ENCODE assay signal across 8 cellular contexts in genomic region chr18:13725566-13726227, GRCh38. TPM values are rescaled to one million over a fixed set of nuclear protein-coding genes. Genes with fewer than 3 reads are reported as not detected.
DNase-seq lines count a peak whose midpoint lies in the region; ATAC-seq and TF ChIP-seq lines count a peak whose summit lies in the region.

No MANE protein-coding gene starts in this region.

- peak overlapping the region; percentile 99 for H3K9ac ChIP-seq in mammary epithelial cell (ENCODE audit: insufficient read depth, low read length)

- H3K27ac ChIP-seq in mammary epithelial cell (ENCODE audit: insufficient read depth, low read depth, low read length) (peak overlapping the region; percentile 97), lower lobe of right lung (peak overlapping the region; percentile 96), upper lobe of right lung (peak overlapping the region; percentile 96)

- ATAC-seq in lower lobe of right lung (no peak), upper lobe of right lung (no peak)

- in situ Hi-C loops in mammary epithelial cell (cut with MboI; ENCODE audit: low sequenced_read_pairs in 2 of 2), result no loop called here

- BruUV-seq in mammary epithelial cell (replicated peaks; lab: Mats Ljungman, UMichigan), result TSS peak; percentile 48

- WGBS in mammary epithelial cell (ENCODE audit: low coverage, missing lambda C conversion rate), result 5% methylated on average over 20 of the region's 34 CpGs

- TF ChIP-seq CTCF in mammary epithelial cell (conservative IDR thresholded peaks at IDR 0.05 in 1 of 2, IDR thresholded peaks at IDR 0.05 in 1 of 2; ENCODE audit: extremely low read depth in 1 of 2, insufficient read depth in 1 of 2, low read depth in 1 of 2, low read length in 2 of 2) (no peak), lower lobe of right lung (IDR thresholded peaks at IDR 0.05) (no peak), upper lobe of right lung (IDR thresholded peaks at IDR 0.05) (no peak)

- H3K4me2 ChIP-seq in mammary epithelial cell (ENCODE audit: insufficient read depth, low read depth, low read length), result peak overlapping the region; percentile 73

- H3K27me3 ChIP-seq in mammary epithelial cell (ENCODE audit: insufficient read depth, low read length) (no peaks in the 10 kb centered on the region), lower lobe of right lung (ENCODE audit: low read depth) (no peaks in the 10 kb centered on the region), upper lobe of right lung (no peaks in the 10 kb centered on the region)

- CTCF ChIA-PET in mammary epithelial cell (lab: Charles Lee; ENCODE audit: low non-redundant PET), result no interaction called here

- dilution Hi-C loops in mammary epithelial cell (cut with HindIII; ENCODE audit: low sequenced_read_pairs), result loop anchor here (10.0 kb wide), 1 partner anchor 171 kb away; no protein-coding TSS in a partner anchor

- peaks cover 11% of the 10 kb centered on the region for H3K4me1 ChIP-seq in mammary epithelial cell (ENCODE audit: insufficient read depth, low read length)
- H3K4me1 ChIP-seq in lower lobe of right lung, result peaks cover 33% of the 10 kb centered on the region
- peaks cover 25% of the 10 kb centered on the region for H3K4me1 ChIP-seq in upper lobe of right lung

- H3K9me3 ChIP-seq in mammary epithelial cell (replicated peaks; ENCODE audit: insufficient read depth, low read length), result no peaks in the 10 kb centered on the region
- H3K9me3 ChIP-seq in lower lobe of right lung, result no peaks in the 10 kb centered on the region
- no peaks in the 10 kb centered on the region for H3K9me3 ChIP-seq in upper lobe of right lung

- H3K4me3 ChIP-seq in mammary epithelial cell (replicated peaks in 1 of 3; ENCODE audit: insufficient read depth in 1 of 3, low read depth in 2 of 3, low read length in 3 of 3) (peak overlapping the region; percentile 91 to 98 (median 92)), lower lobe of right lung (peak overlapping the region; percentile 99), upper lobe of right lung (peak overlapping the region; percentile 99)

- no peaks in the 10 kb centered on the region for H4K20me1 ChIP-seq in mammary epithelial cell (ENCODE audit: insufficient read depth, low read length)

- H2AFZ ChIP-seq in mammary epithelial cell (ENCODE audit: low read depth, low read length), result peak overlapping the region; percentile 82

- H3K36me3 ChIP-seq in mammary epithelial cell (ENCODE audit: insufficient read depth, low read length), result no peaks in the 10 kb centered on the region
- H3K36me3 ChIP-seq in lower lobe of right lung, result no peaks in the 10 kb centered on the region
- no peaks in the 10 kb centered on the region for H3K36me3 ChIP-seq in upper lobe of right lung

- intact Hi-C loops in mammary epithelial cell (cut with micrococcal nuclease), result loop anchor here (1.0 to 5.0 kb wide), 5 partner anchors 15 to 778 kb away; partner anchors contain the start of gene SEH1L
- intact Hi-C loops in lower lobe of right lung (cut with DNase I), result no loop called here
- intact Hi-C loops in upper lobe of right lung (cut with DNase I), result no loop called here

- peaks cover 100% of the 10 kb centered on the region for H3K79me2 ChIP-seq in mammary epithelial cell (ENCODE audit: insufficient read depth, low read length)

- DNase-seq in stimulated activated CD4-positive, alpha-beta T cell treated with anti-CD3 and anti-CD28 coated beads, Interleukin-4, amount 100 ng/mL, for 1 hour, result peak; percentile 2
- DNase-seq in stimulated activated CD4-positive, alpha-beta T cell treated with anti-CD3 and anti-CD28 coated beads, Interleukin-1b, Interleukin-23, amount 100 ng/mL, for 48 hours, result no peak
- DNase-seq in M059J (ENCODE audit: low read depth) (peak; percentile 27), mammary epithelial cell (peak; percentile 41), lower lobe of right lung (no peak), upper lobe of right lung (no peak), HuH-7 (ENCODE audit: low spot score) (no peak), NCI-H2081 treated with DMSO at 0.1 percent for 48 hours (lab: John Stamatoyannopoulos, UW) (no peak)

RNA-seq across cellular contexts. Expression of gene FAM210A, which starts 0.7 kb away (rescaled TPM):
- 12.0 and 23.0 TPM in 2 replicates for total RNA-seq in M059J (2014; rRNA removed; shearing (Covaris generic))
- 10 to 100 TPM; 37.8 to 40.2 TPM for total RNA-seq in mammary epithelial cell
- polyA plus RNA-seq in mammary epithelial cell, result 28.5 TPM
- polyA minus RNA-seq in mammary epithelial cell, result 35.6 TPM
- total RNA-seq in lower lobe of right lung, result 9.2 TPM
- 13.1 TPM for total RNA-seq in upper lobe of right lung

RNA-seq across cellular contexts. Expression of gene RNMT, which starts 0.8 kb away (rescaled TPM):
- total RNA-seq in M059J (2014; rRNA removed; shearing (Covaris generic)), result 15.6 and 21.9 TPM in 2 replicates
- total RNA-seq in mammary epithelial cell (10 to 100 TPM; 32.8 to 37.6 TPM), lower lobe of right lung (32.1 TPM), upper lobe of right lung (30.9 TPM)
- polyA plus RNA-seq in mammary epithelial cell, result 13.2 TPM
- 6.7 TPM for polyA minus RNA-seq in mammary epithelial cell

Comparison
In these comparisons a context has a peak if more than half of its experiments do, and no peak if none do; other contexts are left out.
1. DNase-seq: peak in stimulated activated CD4-positive, alpha-beta T cell treated with anti-CD3 and anti-CD28 coated beads, Interleukin-4, amount 100 ng/mL, for 1 hour (single experiment), M059J (single experiment) and mammary epithelial cell (single experiment); none in stimulated activated CD4-positive, alpha-beta T cell treated with anti-CD3 and anti-CD28 coated beads, Interleukin-1b, Interleukin-23, amount 100 ng/mL, for 48 hours (single experiment), lower lobe of right lung (single experiment), upper lobe of right lung (single experiment), HuH-7 (single experiment) and NCI-H2081 treated with DMSO at 0.1 percent for 48 hours (single experiment).
2. Peak in every context shown above with its lines, with median percentiles within 50 percentile points of each other: H3K27ac ChIP-seq and H3K4me3 ChIP-seq.